20 cellular contexts compared by ENCODE assay signal in the genomic region with DNA sequence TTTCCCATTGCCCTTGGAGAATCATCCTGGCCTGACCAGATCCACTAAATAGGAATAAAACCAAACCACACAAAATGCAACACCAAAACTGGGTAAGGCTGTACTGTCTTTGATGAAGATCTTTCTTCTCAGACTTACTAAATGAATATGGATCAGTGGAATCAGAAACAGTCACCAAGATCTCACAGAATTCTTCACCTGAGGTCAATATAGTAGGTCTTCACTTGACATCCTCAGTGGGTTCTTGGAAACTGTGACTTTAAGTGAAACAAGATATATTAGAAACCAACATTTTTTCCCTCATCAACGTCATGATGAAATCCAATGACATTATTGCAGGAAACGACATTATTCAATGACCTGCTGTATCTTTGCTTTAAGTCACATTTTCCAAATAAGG.
"Had no signal": no experiment of that assay in that cellular context is flagged by ENCODE, and none has a peak within 500 bp of the region (broad histone marks: within the 10 kb centered on the region; RNA-seq: fewer than 3 reads in every experiment).

No MANE protein-coding gene starts in this region.

- H3K4me3 Mint-ChIP-seq: brain, naive B cell had no signal

- H3K9me3 Mint-ChIP-seq: brain, naive B cell had no signal

- H3K27me3 Mint-ChIP-seq: effector memory CD8-positive, alpha-beta T cell had no signal

- H3K36me3 ChIP-seq: esophagus squamous epithelium, ovary, thoracic aorta, upper lobe of left lung had no signal

- DNase-seq: activated CD4-positive, alpha-beta T cell treated with anti-CD3 and anti-CD28 coated beads, Interleukin-2, amount 50 U/mL, for 48 hours; activated CD8-positive, alpha-beta memory T cell treated with anti-CD3 and anti-CD28 coated beads, Interleukin-2, amount 50 U/mL, for 4 hours; anterior cingulate cortex; caudate nucleus; effector memory CD8-positive, alpha-beta T cell; esophagus squamous epithelium; left cardiac atrium; mesenchymal stem cell; mucosa of descending colon; naive B cell; ovary; psoas muscle; right cardiac atrium; stimulated activated CD4-positive, alpha-beta T cell treated with anti-CD3 and anti-CD28 coated beads, Interleukin-2, amount 100 ng/mL, for 24 hours; upper lobe of left lung had no signal

- H3K9me3 ChIP-seq: esophagus squamous epithelium, mucosa of descending colon, ovary, psoas muscle, thoracic aorta, upper lobe of left lung had no signal

- H3K27me3 ChIP-seq: esophagus squamous epithelium, hepatocyte, ovary, upper lobe of left lung had no signal

- ATAC-seq: activated CD4-positive, CD25-positive, alpha-beta regulatory T cell treated with anti-CD3 and anti-CD28 coated beads, Interleukin-2, amount 50 U/mL, for 24 hours; effector memory CD8-positive, alpha-beta T cell; left cardiac atrium; psoas muscle; right cardiac atrium had no signal

- H3K36me3 Mint-ChIP-seq: brain, naive B cell had no signal

- H3K27ac ChIP-seq: esophagus squamous epithelium, hepatocyte, ovary, psoas muscle, SK-N-MC, thoracic aorta, upper lobe of left lung had no signal

- H3K4me3 ChIP-seq: esophagus squamous epithelium, hepatocyte, mucosa of descending colon, ovary, psoas muscle, SK-N-MC, thoracic aorta, upper lobe of left lung had no signal

- H3K27ac Mint-ChIP-seq: brain, naive B cell had no signal

- H3K4me1 ChIP-seq: esophagus squamous epithelium, psoas muscle, upper lobe of left lung had no signal
